8 cellular contexts compared by ENCODE assay signal in the genomic region with DNA sequence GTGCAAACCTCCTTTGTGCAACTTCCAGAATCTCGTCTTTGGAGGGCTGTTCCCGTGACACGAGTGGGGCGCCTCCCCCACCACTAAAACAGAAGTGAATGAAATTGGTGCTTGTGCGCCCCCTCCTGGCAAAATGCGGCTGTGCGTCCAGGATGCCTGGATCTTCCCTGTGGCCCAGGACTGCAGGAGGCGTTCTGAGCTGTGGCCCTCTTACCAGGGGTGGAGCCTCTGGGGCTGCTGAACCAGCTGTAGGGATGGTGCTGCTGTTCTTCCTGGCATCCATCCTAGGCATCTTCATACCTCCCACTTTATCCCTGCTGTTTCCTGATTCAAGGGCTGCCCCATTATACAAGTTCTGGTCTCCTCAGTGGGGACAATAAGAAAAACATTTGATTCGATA. TPM values are rescaled to one million over a fixed set of nuclear protein-coding genes. Genes with fewer than 3 reads are reported as not detected.
DNase-seq lines count a peak whose midpoint lies in the region; ATAC-seq lines count a peak whose summit lies in the region.

No MANE protein-coding gene starts in this region.

- intact Hi-C loops in activated CD4-positive, alpha-beta T cell treated with anti-CD3 and anti-CD28 coated beads for 36 hours (cut with DNase I, micrococcal nuclease): loop anchor here (1.0 to 5.0 kb wide), 7 partner anchors 78 to 335 kb away; a partner anchor contains a TSS

- peak; percentile 3 for DNase-seq in NCI-H2107 treated with DMSO at 0.1 percent for 48 hours (lab: John Stamatoyannopoulos, UW; ENCODE audit: unreplicated experiment)
- no peak for DNase-seq in NCI-H2107 (lab: John Stamatoyannopoulos, UW)
- DNase-seq in NCI-H446 (lab: John Stamatoyannopoulos, UW): peak; percentile 49 to 80
- peak; percentile 89 for DNase-seq in activated CD4-positive, alpha-beta T cell treated with anti-CD3 and anti-CD28 coated beads for 36 hours
- DNase-seq in cerebellar cortex (ENCODE audit: low spot score): peak; percentile 76
- DNase-seq in left lobe of liver (ENCODE audit: low spot score): peak; percentile 83
- DNase-seq in stimulated activated CD4-positive, alpha-beta T cell treated with anti-CD3 and anti-CD28 coated beads, Interleukin-2, amount 100 ng/mL, for 4 hours (ENCODE audit: low read depth): peak; percentile 66
- no peak for DNase-seq in mesenteric fat pad (ENCODE audit: low spot score)

- H3K36me3 Mint-ChIP-seq in activated CD4-positive, alpha-beta T cell treated with anti-CD3 and anti-CD28 coated beads for 36 hours (ENCODE audit: low read depth): peaks cover 13% of the 10 kb centered on the region

- H3K4me3 Mint-ChIP-seq in activated CD4-positive, alpha-beta T cell treated with anti-CD3 and anti-CD28 coated beads for 36 hours: no peak overlapping the region

- CTCF ChIA-PET in activated CD4-positive, alpha-beta T cell treated with anti-CD3 and anti-CD28 coated beads for 36 hours (lab: Charles Lee): interaction anchor here (0.6 to 3.9 kb wide), 24 partner anchors 9 to 494 kb away, joined by 3 to 18 read pairs (median 4); a partner anchor contains a TSS

- H3K27me3 Mint-ChIP-seq in activated CD4-positive, alpha-beta T cell treated with anti-CD3 and anti-CD28 coated beads for 36 hours: peaks cover 2% of the 10 kb centered on the region

- peaks cover 4% of the 10 kb centered on the region for H3K4me1 Mint-ChIP-seq in activated CD4-positive, alpha-beta T cell treated with anti-CD3 and anti-CD28 coated beads for 36 hours

- H3K27ac Mint-ChIP-seq in activated CD4-positive, alpha-beta T cell treated with anti-CD3 and anti-CD28 coated beads for 36 hours: no peak overlapping the region

- POLR2A ChIA-PET in activated CD4-positive, alpha-beta T cell treated with anti-CD3 and anti-CD28 coated beads for 36 hours (lab: Charles Lee): interaction anchor here (0.6 kb wide), 1 partner anchor 84 kb away, joined by 4 read pairs; no protein-coding TSS in a partner anchor

- H3K9me3 Mint-ChIP-seq in activated CD4-positive, alpha-beta T cell treated with anti-CD3 and anti-CD28 coated beads for 36 hours (ENCODE audit: low read depth): no peaks in the 10 kb centered on the region

- peak; percentile 92 for ATAC-seq in activated CD4-positive, alpha-beta T cell treated with anti-CD3 and anti-CD28 coated beads for 36 hours
- ATAC-seq in left lobe of liver: peak; percentile 74

RNA-seq across cellular contexts. Expression of a gene that starts 18.5 kb away (rescaled TPM):
- total RNA-seq in activated CD4-positive, alpha-beta T cell treated with anti-CD3 and anti-CD28 coated beads for 36 hours: 10 to 100 TPM in 1 of 2 experiments, 1 to 10 TPM in 1; 9.7 to 12.5 TPM
- total RNA-seq in left lobe of liver (44.4 TPM), mesenteric fat pad (58.7 TPM)

RNA-seq across cellular contexts. Expression of a gene that starts 35.2 kb away (rescaled TPM):
- under 1 TPM; 0.35 to 0.41 TPM for total RNA-seq in activated CD4-positive, alpha-beta T cell treated with anti-CD3 and anti-CD28 coated beads for 36 hours
- 1.3 TPM for total RNA-seq in left lobe of liver
- 3.2 TPM for total RNA-seq in mesenteric fat pad

RNA-seq across cellular contexts. Expression of a gene that starts 44.4 kb away (rescaled TPM):
- 100 to 1,000 TPM in 1 of 2 experiments, 10 to 100 TPM in 1; 83.3 to 105 TPM for total RNA-seq in activated CD4-positive, alpha-beta T cell treated with anti-CD3 and anti-CD28 coated beads for 36 hours
- total RNA-seq in left lobe of liver: 78.8 TPM
- total RNA-seq in mesenteric fat pad: 57.3 TPM

RNA-seq across cellular contexts. Expression of a gene that starts 49.4 kb away (rescaled TPM):
- 10 to 100 TPM; 38.7 to 40.7 TPM for total RNA-seq in activated CD4-positive, alpha-beta T cell treated with anti-CD3 and anti-CD28 coated beads for 36 hours
- total RNA-seq in left lobe of liver: 38.7 TPM
- total RNA-seq in mesenteric fat pad: 50.6 TPM

RNA-seq across cellular contexts. Expression of a gene that starts 58.8 kb away (rescaled TPM):
- total RNA-seq in activated CD4-positive, alpha-beta T cell treated with anti-CD3 and anti-CD28 coated beads for 36 hours: 10 to 100 TPM; 13.3 to 15.9 TPM
- 42.8 TPM for total RNA-seq in left lobe of liver
- total RNA-seq in mesenteric fat pad: 84.1 TPM

Comparison
In these comparisons a context has a peak if more than half of its experiments do, and no peak if none do; other contexts are left out.
1. DNase-seq: peak in NCI-H2107 treated with DMSO at 0.1 percent for 48 hours (single experiment), NCI-H446 (2 of 2), activated CD4-positive, alpha-beta T cell treated with anti-CD3 and anti-CD28 coated beads for 36 hours (single experiment), cerebellar cortex (single experiment), left lobe of liver (single experiment) and stimulated activated CD4-positive, alpha-beta T cell treated with anti-CD3 and anti-CD28 coated beads, Interleukin-2, amount 100 ng/mL, for 4 hours (single experiment); none in NCI-H2107 (single experiment) and mesenteric fat pad (single experiment).